22 cellular contexts compared by ENCODE assay signal in the genomic region with DNA sequence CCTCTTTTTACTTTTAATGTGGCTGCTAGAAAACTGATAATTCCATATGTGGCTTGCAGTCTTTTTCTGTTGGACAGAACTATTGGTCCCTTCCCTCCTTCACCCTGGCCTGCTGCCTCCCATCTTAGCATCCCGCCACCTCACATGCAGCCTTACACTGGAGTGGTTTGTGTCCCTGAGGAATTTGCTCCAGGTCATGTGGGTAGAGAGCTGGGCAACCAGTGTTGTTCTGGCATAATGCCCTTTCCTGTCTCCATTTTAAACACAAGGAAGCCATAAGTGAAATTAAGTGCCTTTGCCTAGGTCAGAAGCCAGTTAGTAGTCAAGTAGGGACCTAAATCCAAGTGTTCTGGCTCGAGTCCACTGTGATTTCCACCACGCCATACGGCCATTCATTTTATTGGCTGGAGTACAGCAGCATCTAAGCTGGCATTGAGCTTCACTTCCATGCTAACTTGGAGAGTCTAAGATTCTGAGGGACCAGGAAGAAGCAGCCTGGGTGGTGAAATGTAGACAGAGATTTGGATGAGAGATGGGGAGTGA. TPM values are rescaled to one million over a fixed set of nuclear protein-coding genes. Genes with fewer than 3 reads are reported as not detected.
DNase-seq lines count a peak whose midpoint lies in the region.
"Had no signal": no experiment of that assay in that cellular context is flagged by ENCODE, and none has a peak within 500 bp of the region (broad histone marks: within the 10 kb centered on the region; RNA-seq: fewer than 3 reads in every experiment).

No MANE protein-coding gene starts in this region.

- no peak overlapping the region for H3K9ac ChIP-seq in BLaER1 treated with 17β-estradiol and CSF1 and Interleukin-3, amounts not matched to agents 10 nM and 100 nM

- DNase-seq in DMS79 treated with DMSO at 0.1 percent for 48 hours (lab: John Stamatoyannopoulos, UW) (peak; percentile 55), RPMI7951 (ENCODE audit: low read depth) (peak; percentile 70), kidney tubule cell (ENCODE audit: low spot score) (peak; percentile 38), amniotic stem cell (lab: John Stamatoyannopoulos, UW) (no peak), activated T-cell treated with anti-CD3 and anti-CD28 coated beads for 4 hours (no peak), inferior parietal cortex (ENCODE audit: extremely low spot score) (no peak)
- DNase-seq: activated CD4-positive, alpha-beta T cell treated with anti-CD3 and anti-CD28 coated beads, Interleukin-2, amount 50 U/mL, for 1 hour; activated CD8-positive, alpha-beta memory T cell treated with anti-CD3 and anti-CD28 coated beads, Interleukin-2, amount 50 U/mL, for 48 hours; activated naive CD8-positive, alpha-beta T cell treated with anti-CD3 and anti-CD28 coated beads for 36 hours; CD4-positive, alpha-beta memory T cell; cerebellar nuclear complex; gastrocnemius medialis; GOT3; hypothalamus; lower lobe of right lung; NCI-H1436; NCI-H345; SJCRH30; T-helper 17 cell had no signal

- H3K27me3 ChIP-seq in BLaER1 treated with 17β-estradiol and CSF1 and Interleukin-3, amounts not matched to agents 10 nM and 100 nM, result peaks cover 0 to 61% (median 0%) of the 10 kb centered on the region in 11 experiments; a peak in 7 of 22 replicates
- H3K27me3 ChIP-seq: gastrocnemius medialis, SJCRH30, suprapubic skin had no signal

- peak overlapping the region in 7 of 11 experiments; percentile 27 to 83 (median 67); a peak in 12 of 22 replicates for H3K4me2 ChIP-seq in BLaER1 treated with 17β-estradiol and CSF1 and Interleukin-3, amounts not matched to agents 10 nM and 100 nM

- no peaks in the 10 kb centered on the region for H3K9me3 ChIP-seq in BLaER1 treated with 17β-estradiol and CSF1 and Interleukin-3, amounts not matched to agents 10 nM and 100 nM (replicated peaks in 1 of 11)
- H3K9me3 ChIP-seq: gastrocnemius medialis, lower lobe of right lung, SJCRH30, suprapubic skin had no signal

- peaks cover 21 to 61% (median 42%) of the 10 kb centered on the region in 10 experiments for H3K4me1 ChIP-seq in BLaER1 treated with 17β-estradiol and CSF1 and Interleukin-3, amounts not matched to agents 10 nM and 100 nM
- H3K4me1 ChIP-seq: SJCRH30 had no signal

- H3K4me3 ChIP-seq in BLaER1 treated with 17β-estradiol and CSF1 and Interleukin-3, amounts not matched to agents 10 nM and 100 nM, result no peak overlapping the region
- H3K4me3 ChIP-seq: gastrocnemius medialis, lower lobe of right lung, SJCRH30, suprapubic skin had no signal

- no peak overlapping the region for H3K27ac ChIP-seq in BLaER1 treated with 17β-estradiol and CSF1 and Interleukin-3, amounts not matched to agents 10 nM and 100 nM
- H3K27ac ChIP-seq: gastrocnemius medialis, lower lobe of right lung, SJCRH30, suprapubic skin, VCaP had no signal

- H4K20me1 ChIP-seq in BLaER1 treated with 17β-estradiol and CSF1 and Interleukin-3, amounts not matched to agents 10 nM and 100 nM, result peaks cover 0 to 77% (median 5%) of the 10 kb centered on the region in 11 experiments; a peak in 10 of 22 replicates

- no peaks in the 10 kb centered on the region for H3K36me3 ChIP-seq in BLaER1 treated with 17β-estradiol and CSF1 and Interleukin-3, amounts not matched to agents 10 nM and 100 nM
- H3K36me3 ChIP-seq: gastrocnemius medialis, lower lobe of right lung, SJCRH30, suprapubic skin had no signal

RNA-seq across cellular contexts. Expression of gene PLXNA1, which starts 46.0 kb away (rescaled TPM):
- total RNA-seq in RPMI7951 (2014; rRNA removed; shearing (Covaris generic)), result 44.0 and 60.2 TPM in 2 replicates

Comparison
In these comparisons a context has a peak if more than half of its experiments do, and no peak if none do; other contexts are left out.
1. DNase-seq: peak in DMS79 treated with DMSO at 0.1 percent for 48 hours (single experiment), RPMI7951 (single experiment) and kidney tubule cell (single experiment); none in amniotic stem cell (single experiment), activated T-cell treated with anti-CD3 and anti-CD28 coated beads for 4 hours (single experiment) and inferior parietal cortex (single experiment).